Comparison of ENCODE assay signal across 9 cellular contexts in genomic region chr1:109307363-109308021, GRCh38. TPM values are rescaled to one million over a fixed set of nuclear protein-coding genes. Genes with fewer than 3 reads are reported as not detected.
DNase-seq lines count a peak whose midpoint lies in the region; ATAC-seq, FAIRE-seq and TF ChIP-seq lines count a peak whose summit lies in the region.
"Had no signal": no experiment of that assay in that cellular context is flagged by ENCODE, and none has a peak within 500 bp of the region (broad histone marks: within the 10 kb centered on the region; RNA-seq: fewer than 3 reads in every experiment).

No MANE protein-coding gene starts in this region.

- peak; percentile 30 for FAIRE-seq in islet of Langerhans (lab: Jason Lieb, UNC)

- no peaks in the 10 kb centered on the region for H3K9me3 Mint-ChIP-seq in activated CD8-positive, alpha-beta T cell treated with anti-CD3 and anti-CD28 coated beads for 36 hours
- no peaks in the 10 kb centered on the region for H3K9me3 Mint-ChIP-seq in activated CD8-positive, alpha-beta T cell treated with anti-CD3 and anti-CD28 coated beads, Interleukin-2, amount 10 ng/mL, durations not matched to agents 7 days and 5 days (ENCODE audit: insufficient read depth)
- H3K9me3 Mint-ChIP-seq in type B pancreatic cell = no peaks in the 10 kb centered on the region

- intact Hi-C loops in activated CD8-positive, alpha-beta T cell treated with anti-CD3 and anti-CD28 coated beads for 36 hours (cut with micrococcal nuclease) = no loop called here

- no peak for TF ChIP-seq CTCF in activated CD8-positive, alpha-beta T cell treated with anti-CD3 and anti-CD28 coated beads for 36 hours (IDR thresholded peaks at IDR 0.05)
- no peak for TF ChIP-seq CTCF in type B pancreatic cell (conservative IDR thresholded peaks at IDR 0.05)

- H3K27ac Mint-ChIP-seq in activated CD8-positive, alpha-beta T cell treated with anti-CD3 and anti-CD28 coated beads for 36 hours = no peak overlapping the region
- no peak overlapping the region for H3K27ac Mint-ChIP-seq in activated CD8-positive, alpha-beta T cell treated with anti-CD3 and anti-CD28 coated beads, Interleukin-2, amount 10 ng/mL, durations not matched to agents 7 days and 5 days
- peak overlapping the region; percentile 73 for H3K27ac Mint-ChIP-seq in type B pancreatic cell

- CTCF ChIA-PET in activated CD8-positive, alpha-beta T cell treated with anti-CD3 and anti-CD28 coated beads for 36 hours (lab: Charles Lee) = interaction anchor here (0.7 to 2.7 kb wide), 3 partner anchors 30 to 91 kb away, joined by 3 to 9 read pairs (median 4); no protein-coding TSS in a partner anchor
- CTCF ChIA-PET in activated CD8-positive, alpha-beta T cell treated with anti-CD3 and anti-CD28 coated beads, Interleukin-2, amount 10 ng/mL, durations not matched to agents 7 days and 5 days (lab: Charles Lee) = interaction anchor here (0.9 to 1.5 kb wide), 4 partner anchors 8 to 225 kb away, joined by 3 to 4 read pairs (median 3); partner anchors contain the start of genes PSRC1 and SORT1

- H3K4me1 Mint-ChIP-seq in activated CD8-positive, alpha-beta T cell treated with anti-CD3 and anti-CD28 coated beads for 36 hours (ENCODE audit: low read depth) = no peaks in the 10 kb centered on the region
- H3K4me1 Mint-ChIP-seq in activated CD8-positive, alpha-beta T cell treated with anti-CD3 and anti-CD28 coated beads, Interleukin-2, amount 10 ng/mL, durations not matched to agents 7 days and 5 days (ENCODE audit: low read depth) = no peaks in the 10 kb centered on the region
- peaks cover 21% of the 10 kb centered on the region for H3K4me1 Mint-ChIP-seq in type B pancreatic cell (ENCODE audit: unreplicated experiment)

- no peaks in the 10 kb centered on the region for H3K36me3 Mint-ChIP-seq in activated CD8-positive, alpha-beta T cell treated with anti-CD3 and anti-CD28 coated beads for 36 hours (ENCODE audit: low read depth)
- no peaks in the 10 kb centered on the region for H3K36me3 Mint-ChIP-seq in activated CD8-positive, alpha-beta T cell treated with anti-CD3 and anti-CD28 coated beads, Interleukin-2, amount 10 ng/mL, durations not matched to agents 7 days and 5 days (ENCODE audit: low read depth)
- no peaks in the 10 kb centered on the region for H3K36me3 Mint-ChIP-seq in type B pancreatic cell

- H3K4me3 Mint-ChIP-seq in activated CD8-positive, alpha-beta T cell treated with anti-CD3 and anti-CD28 coated beads for 36 hours = no peak overlapping the region
- no peak overlapping the region for H3K4me3 Mint-ChIP-seq in activated CD8-positive, alpha-beta T cell treated with anti-CD3 and anti-CD28 coated beads, Interleukin-2, amount 10 ng/mL, durations not matched to agents 7 days and 5 days
- no peak overlapping the region for H3K4me3 Mint-ChIP-seq in type B pancreatic cell

- POLR2A ChIA-PET in activated CD8-positive, alpha-beta T cell treated with anti-CD3 and anti-CD28 coated beads for 36 hours (lab: Charles Lee) = no interaction called here
- POLR2A ChIA-PET in activated CD8-positive, alpha-beta T cell treated with anti-CD3 and anti-CD28 coated beads, Interleukin-2, amount 10 ng/mL, durations not matched to agents 7 days and 5 days (lab: Charles Lee) = no interaction called here

- peak; percentile 62 for ATAC-seq in activated CD8-positive, alpha-beta T cell treated with anti-CD3 and anti-CD28 coated beads for 36 hours
- no peak for ATAC-seq in activated CD8-positive, alpha-beta T cell treated with anti-CD3 and anti-CD28 coated beads, Interleukin-2, amount 10 ng/mL, durations not matched to agents 7 days and 5 days
- ATAC-seq in GM18907 (IDR thresholded peaks at IDR 0.05; ENCODE audit: unreplicated experiment) (no peak), GM19463 (IDR thresholded peaks at IDR 0.05; ENCODE audit: unreplicated experiment) (no peak)

- no peaks in the 10 kb centered on the region for H3K27me3 Mint-ChIP-seq in activated CD8-positive, alpha-beta T cell treated with anti-CD3 and anti-CD28 coated beads for 36 hours
- H3K27me3 Mint-ChIP-seq in activated CD8-positive, alpha-beta T cell treated with anti-CD3 and anti-CD28 coated beads, Interleukin-2, amount 10 ng/mL, durations not matched to agents 7 days and 5 days (ENCODE audit: low read depth) = peaks cover 3% of the 10 kb centered on the region
- H3K27me3 Mint-ChIP-seq in type B pancreatic cell = no peaks in the 10 kb centered on the region

- peak; percentile 24 for DNase-seq in activated CD8-positive, alpha-beta T cell treated with anti-CD3 and anti-CD28 coated beads for 36 hours
- DNase-seq in activated CD8-positive, alpha-beta T cell treated with anti-CD3 and anti-CD28 coated beads, Interleukin-2, amount 10 ng/mL, durations not matched to agents 7 days and 5 days = no peak
- peak; percentile 19 for DNase-seq in SHP77 treated with DMSO at 0.1 percent for 48 hours (lab: John Stamatoyannopoulos, UW)
- DNase-seq in type B pancreatic cell (ENCODE audit: extremely low spot score, unreplicated experiment) = no peak
- no peak for DNase-seq in HuH-7 (ENCODE audit: low spot score)
- DNase-seq: spleen had no signal

RNA-seq across cellular contexts. Expression of gene MYBPHL, which starts 0.7 kb away (rescaled TPM):
- total RNA-seq in activated CD8-positive, alpha-beta T cell treated with anti-CD3 and anti-CD28 coated beads for 36 hours = not detected
- not detected for total RNA-seq in activated CD8-positive, alpha-beta T cell treated with anti-CD3 and anti-CD28 coated beads, Interleukin-2, amount 10 ng/mL, durations not matched to agents 7 days and 5 days
- total RNA-seq in type B pancreatic cell (ENCODE audit: low replicate concordance) = 0.48 and 0.60 TPM in 2 replicates
- total RNA-seq: spleen had no signal

RNA-seq across cellular contexts. Expression of gene PSRC1, which starts 24.5 kb away (rescaled TPM):
- 10 to 100 TPM; 12.9 to 14.0 TPM for total RNA-seq in activated CD8-positive, alpha-beta T cell treated with anti-CD3 and anti-CD28 coated beads for 36 hours
- 10 to 100 TPM; 38.2 to 40.7 TPM for total RNA-seq in activated CD8-positive, alpha-beta T cell treated with anti-CD3 and anti-CD28 coated beads, Interleukin-2, amount 10 ng/mL, durations not matched to agents 7 days and 5 days
- 10.3 and 46.2 TPM in 2 replicates for total RNA-seq in type B pancreatic cell (ENCODE audit: low replicate concordance)

RNA-seq across cellular contexts. Expression of gene CELSR2, which starts 58.2 kb away (rescaled TPM):
- 1 to 10 TPM; 2.7 to 3.1 TPM for total RNA-seq in activated CD8-positive, alpha-beta T cell treated with anti-CD3 and anti-CD28 coated beads for 36 hours
- total RNA-seq in activated CD8-positive, alpha-beta T cell treated with anti-CD3 and anti-CD28 coated beads, Interleukin-2, amount 10 ng/mL, durations not matched to agents 7 days and 5 days = 1 to 10 TPM; 4.9 to 5.2 TPM
- total RNA-seq in type B pancreatic cell (ENCODE audit: low replicate concordance) = 23.4 and 35.5 TPM in 2 replicates

Comparison
In these comparisons a context has a peak if more than half of its experiments do, and no peak if none do; other contexts are left out.
1. DNase-seq: peak in activated CD8-positive, alpha-beta T cell treated with anti-CD3 and anti-CD28 coated beads for 36 hours (single experiment) and SHP77 treated with DMSO at 0.1 percent for 48 hours (single experiment); none in activated CD8-positive, alpha-beta T cell treated with anti-CD3 and anti-CD28 coated beads, Interleukin-2, amount 10 ng/mL, durations not matched to agents 7 days and 5 days (single experiment), type B pancreatic cell (single experiment) and HuH-7 (single experiment).